Comparison of ENCODE assay signal across 10 cellular contexts in the genomic region with DNA sequence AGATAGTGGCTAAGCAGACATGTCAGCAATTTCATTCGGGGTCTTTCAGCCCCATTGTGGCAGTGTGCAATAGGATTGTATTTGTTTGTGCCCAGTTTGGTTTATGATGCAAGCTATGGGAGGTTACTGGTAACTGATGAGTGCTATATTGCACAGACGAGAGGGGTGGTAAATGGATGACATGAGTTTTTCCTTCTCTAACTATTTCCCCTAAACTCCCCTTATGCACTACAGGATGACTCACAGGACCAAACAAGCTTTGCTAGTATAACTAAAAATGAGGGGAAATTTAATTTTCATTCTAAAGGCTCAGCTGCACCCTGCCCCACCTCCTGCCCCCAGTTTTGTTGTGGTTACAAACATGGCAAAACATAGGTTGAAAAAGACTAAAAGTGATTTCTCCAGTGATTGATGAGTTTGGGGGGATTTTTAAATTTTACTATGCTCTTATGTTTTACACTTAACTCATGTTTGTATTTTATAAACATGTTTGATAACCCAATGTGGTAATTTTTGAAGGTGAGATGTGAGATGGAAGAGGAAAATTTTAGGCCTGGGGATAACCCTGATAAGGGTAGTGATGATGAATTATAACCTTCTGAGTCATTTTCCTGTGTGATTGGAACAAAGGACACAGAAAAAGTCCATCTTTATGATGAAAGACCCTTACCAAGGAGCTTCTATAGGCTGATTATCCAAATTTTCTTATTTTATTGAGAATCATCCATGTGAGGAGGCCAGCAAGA.
A peak's percentile ranks its signal among the peaks of the same experiment; 100 is the strongest.
DNase-seq lines count a peak whose midpoint lies in the region; ATAC-seq lines count a peak whose summit lies in the region.
"Had no signal": no experiment of that assay in that cellular context is flagged by ENCODE, and none has a peak within 500 bp of the region (broad histone marks: within the 10 kb centered on the region; RNA-seq: fewer than 3 reads in every experiment).

No MANE protein-coding gene starts in this region.

- H3K9me3 ChIP-seq in T-helper 17 cell (ENCODE audit: control insufficient read depth, low read length, poor library complexity, severe bottlenecking), result peaks cover 5% of the 10 kb centered on the region

- H3K9me3 Mint-ChIP-seq in effector memory CD8-positive, alpha-beta T cell, result peaks cover 8 to 25% of the 10 kb centered on the region in 2 donors

- peak; percentile 35 for ATAC-seq in T-helper 17 cell
- ATAC-seq in effector memory CD8-positive, alpha-beta T cell (replicated peaks), result no peak
- no peak for ATAC-seq in GM21825 (IDR thresholded peaks at IDR 0.05; ENCODE audit: unreplicated experiment)

- peak; percentile 55 for DNase-seq in NK-92 treated with Interleukin-12 subunit alpha and Interleukin-12 subunit beta, amount 100 ng/mL, for 24 hours (lab: John Stamatoyannopoulos, UW)
- DNase-seq in NK-92 (lab: John Stamatoyannopoulos, UW; ENCODE audit: unreplicated experiment) (no peak), T-helper 17 cell (peak in 1 of 3 donors; percentile 10), NCI-H446 treated with DMSO at 0.1 percent for 48 hours (lab: John Stamatoyannopoulos, UW) (no peak), hippocampal formation (lab: John Stamatoyannopoulos, UW) (no peak)
- no peak for DNase-seq in effector memory CD8-positive, alpha-beta T cell
- DNase-seq in stimulated activated CD8-positive, alpha-beta memory T cell treated with anti-CD3 and anti-CD28 coated beads, Interleukin-4, amount 100 ng/mL, for 24 hours (ENCODE audit: low read depth), result peak; percentile 35
- DNase-seq: caudate nucleus, NCI-H2081 had no signal

- no peaks in the 10 kb centered on the region for H3K27me3 Mint-ChIP-seq in T-helper 17 cell
- H3K27me3 Mint-ChIP-seq in effector memory CD8-positive, alpha-beta T cell, result peaks cover 0 to 31% of the 10 kb centered on the region in 2 donors

- H3K4me3 Mint-ChIP-seq in T-helper 17 cell, result peak overlapping the region; percentile 13
- peak overlapping the region; percentile 42 to 53 for H3K4me3 Mint-ChIP-seq in effector memory CD8-positive, alpha-beta T cell

- peaks cover 6% of the 10 kb centered on the region for H3K36me3 Mint-ChIP-seq in T-helper 17 cell (ENCODE audit: low read depth)
- peaks cover 3% of the 10 kb centered on the region for H3K36me3 Mint-ChIP-seq in effector memory CD8-positive, alpha-beta T cell (ENCODE audit: insufficient read depth)

- peak overlapping the region; percentile 90 for H3K27ac Mint-ChIP-seq in T-helper 17 cell
- peak overlapping the region; percentile 86 to 94 for H3K27ac Mint-ChIP-seq in effector memory CD8-positive, alpha-beta T cell

- peaks cover 16% of the 10 kb centered on the region for H3K4me1 Mint-ChIP-seq in T-helper 17 cell
- H3K4me1 Mint-ChIP-seq in effector memory CD8-positive, alpha-beta T cell (ENCODE audit: low read depth in 2 of 2), result peaks cover 19 to 31% of the 10 kb centered on the region in 2 donors

Comparison
In these comparisons a context has a peak if more than half of its experiments do, and no peak if none do; other contexts are left out.
1. DNase-seq: peak in NK-92 treated with Interleukin-12 subunit alpha and Interleukin-12 subunit beta, amount 100 ng/mL, for 24 hours (single experiment) and stimulated activated CD8-positive, alpha-beta memory T cell treated with anti-CD3 and anti-CD28 coated beads, Interleukin-4, amount 100 ng/mL, for 24 hours (single experiment); none in NK-92 (single experiment), effector memory CD8-positive, alpha-beta T cell (0 of 3), NCI-H446 treated with DMSO at 0.1 percent for 48 hours (single experiment) and hippocampal formation (0 of 2).